1 cellular context compared by ENCODE assay signal in the genomic region with DNA sequence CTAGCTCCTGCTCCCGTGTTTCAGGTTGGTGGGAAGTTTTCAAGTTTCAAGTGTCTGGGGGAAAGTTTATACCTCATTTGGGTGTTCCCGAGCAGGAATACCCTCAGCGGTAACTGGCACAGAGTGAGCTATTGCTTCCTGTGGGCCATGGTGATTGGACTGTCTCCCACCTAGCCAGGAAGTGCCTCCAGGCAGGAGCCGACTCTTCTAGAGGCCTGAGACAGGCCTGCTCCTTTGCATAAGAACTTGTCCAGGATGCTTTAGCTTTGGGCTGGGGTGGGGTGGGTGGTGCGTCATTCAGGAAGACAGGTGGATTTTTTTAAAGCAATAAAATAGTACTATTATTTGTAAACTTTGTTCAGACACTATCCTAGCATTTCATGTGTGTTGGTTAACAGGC.
A peak's percentile ranks its signal among the peaks of the same experiment; 100 is the strongest.
TF ChIP-seq lines count a peak whose summit lies in the region.

No MANE protein-coding gene starts in this region.

TF ChIP-seq in HepG2, 621 proteins besides CTCF, POLR2A, EP300 and RAD21:
- TF ChIP-seq GABPA (IDR thresholded peaks at IDR 0.05; ENCODE audit: low read depth, low read length), result 0 out of 2 replicates have a peak, but pooled peaks have one; percentile 1
- TF ChIP-seq GABPA (CRISPR knock-in tag; IDR thresholded peaks at IDR 0.05; ENCODE audit: low read depth), result no peak
- TF ChIP-seq RXRA (CRISPR knock-in tag; IDR thresholded peaks at IDR 0.05), result no peak
TF ChIP-seq in HepG2: peak in this region for 1.
